ENCODE assay signal across 27 cellular contexts in the genomic region with DNA sequence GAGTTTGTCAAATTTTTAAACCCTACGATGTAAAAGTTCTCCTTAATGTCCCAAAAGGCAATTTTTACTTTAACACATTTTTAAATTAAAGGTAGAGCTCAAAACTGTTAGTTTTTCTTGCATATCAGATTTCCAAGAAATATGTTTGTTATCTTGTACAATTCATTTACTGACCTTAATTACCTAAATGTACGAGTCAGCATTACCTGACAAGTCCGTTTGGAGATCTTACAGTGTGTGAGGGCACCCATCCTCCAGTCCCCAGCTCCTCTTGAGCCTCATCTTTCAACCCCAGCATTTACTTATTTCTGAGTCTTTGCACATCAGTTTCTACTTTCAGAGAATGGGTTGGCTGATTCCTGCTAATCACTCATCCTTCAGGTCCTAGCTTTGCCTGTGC.
"Had no signal": no experiment of that assay in that cellular context is flagged by ENCODE, and none has a peak within 500 bp of the region (broad histone marks: within the 10 kb centered on the region; RNA-seq: fewer than 3 reads in every experiment).

No MANE protein-coding gene starts in this region.

- H3K4me1 ChIP-seq: psoas muscle, tibial nerve, upper lobe of right lung, vagina had no signal

- H3K9me3 ChIP-seq: psoas muscle, spleen, tibial nerve, upper lobe of right lung, vagina had no signal

- H3K4me3 ChIP-seq: coronary artery, dorsolateral prefrontal cortex, lung, psoas muscle, spleen, tibial nerve, upper lobe of right lung, vagina had no signal

- ATAC-seq: left colon, left ventricle myocardium superior, psoas muscle, sciatic nerve, upper lobe of right lung had no signal

- H3K36me3 ChIP-seq: spleen, tibial nerve, upper lobe of right lung, vagina had no signal

- H3K36me3 Mint-ChIP-seq: naive B cell; stimulated activated memory B cell treated with anti-CD40 and anti-IgM and Interleukin-4, amounts not matched to agents 10 μg/mL and 1 μg/mL and 100 μg/mL, for 72 hours had no signal

- FAIRE-seq: endometrium had no signal

- H3K27ac ChIP-seq: coronary artery, epithelial cell of prostate, psoas muscle, spleen, tibial nerve, upper lobe of right lung, vagina had no signal

- DNase-seq: dorsolateral prefrontal cortex; effector CD8-positive, alpha-beta T cell; foreskin melanocyte; head of caudate nucleus; hippocampal formation; left colon; left ventricle myocardium superior; mesenchymal stem cell; naive B cell; occipital lobe; psoas muscle; retina; spleen; stimulated activated CD4-positive, alpha-beta T cell treated with anti-CD3 and anti-CD28 coated beads, Interleukin-15, amount 100 ng/mL, for 24 hours; stimulated activated CD4-positive, alpha-beta T cell treated with anti-CD3 and anti-CD28 coated beads, Interleukin-1b, Interleukin-23, amount 100 ng/mL, for 48 hours; stimulated activated CD4-positive, alpha-beta T cell treated with anti-CD3 and anti-CD28 coated beads, Interleukin-4, amount 100 ng/mL, for 24 hours; upper lobe of right lung had no signal

- H3K27ac Mint-ChIP-seq: naive B cell; nephron; stimulated activated memory B cell treated with anti-CD40 and anti-IgM and Interleukin-4, amounts not matched to agents 10 μg/mL and 1 μg/mL and 100 μg/mL, for 72 hours; stimulated activated naive CD8-positive, alpha-beta T cell treated with anti-CD3 and anti-CD28 coated beads, Interleukin-15, Interleukin-2, amounts not matched to agents 100 ng/mL and 50 ng/mL, for 24 hours had no signal

- H3K4me3 Mint-ChIP-seq: naive B cell; nephron; stimulated activated memory B cell treated with anti-CD40 and anti-IgM and Interleukin-4, amounts not matched to agents 10 μg/mL and 1 μg/mL and 100 μg/mL, for 72 hours; stimulated activated naive CD8-positive, alpha-beta T cell treated with anti-CD3 and anti-CD28 coated beads, Interleukin-15, Interleukin-2, amounts not matched to agents 100 ng/mL and 50 ng/mL, for 24 hours had no signal

- H3K27me3 ChIP-seq: dorsolateral prefrontal cortex, spleen, tibial nerve, upper lobe of right lung, vagina had no signal

- H3K9me3 Mint-ChIP-seq: naive B cell; nephron; stimulated activated memory B cell treated with anti-CD40 and anti-IgM and Interleukin-4, amounts not matched to agents 10 μg/mL and 1 μg/mL and 100 μg/mL, for 72 hours; stimulated activated naive CD8-positive, alpha-beta T cell treated with anti-CD3 and anti-CD28 coated beads, Interleukin-15, Interleukin-2, amounts not matched to agents 100 ng/mL and 50 ng/mL, for 24 hours had no signal

- H3K4me1 Mint-ChIP-seq: naive B cell; stimulated activated memory B cell treated with anti-CD40 and anti-IgM and Interleukin-4, amounts not matched to agents 10 μg/mL and 1 μg/mL and 100 μg/mL, for 72 hours had no signal

- H3K27me3 Mint-ChIP-seq: stimulated activated memory B cell treated with anti-CD40 and anti-IgM and Interleukin-4, amounts not matched to agents 10 μg/mL and 1 μg/mL and 100 μg/mL, for 72 hours; stimulated activated naive CD8-positive, alpha-beta T cell treated with anti-CD3 and anti-CD28 coated beads, Interleukin-15, Interleukin-2, amounts not matched to agents 100 ng/mL and 50 ng/mL, for 24 hours had no signal
